In genomic region chr12:26971963-26972362, GRCh38 we compare ENCODE assay signal across 10 cellular contexts. TPM values are rescaled to one million over a fixed set of nuclear protein-coding genes. Genes with fewer than 3 reads are reported as not detected.
DNase-seq lines count a peak whose midpoint lies in the region; ATAC-seq and TF ChIP-seq lines count a peak whose summit lies in the region.
"Had no signal": no experiment of that assay in that cellular context is flagged by ENCODE, and none has a peak within 500 bp of the region (broad histone marks: within the 10 kb centered on the region; RNA-seq: fewer than 3 reads in every experiment).

No MANE protein-coding gene starts in this region.

- POLR2A ChIA-PET in CD4-positive, alpha-beta T cell (lab: Charles Lee), result interaction anchor here (0.7 to 1.4 kb wide), 6 partner anchors 30 to 271 kb away, joined by 3 to 7 read pairs (median 4); partner anchors contain the start of gene MED21
- POLR2A ChIA-PET in OCI-LY7 (lab: Charles Lee), result interaction anchor here (0.7 to 2.4 kb wide), 6 partner anchors 8 to 101 kb away, joined by 3 to 18 read pairs (median 4); no protein-coding TSS in a partner anchor

- ATAC-seq in CD4-positive, alpha-beta T cell (ENCODE audit: poor library complexity), result peak; percentile 99
- ATAC-seq in GM21576 (IDR thresholded peaks at IDR 0.05; ENCODE audit: unreplicated experiment), result peak; percentile 97
- ATAC-seq: left colon had no signal

- H4K20me1 ChIP-seq in OCI-LY7 (ENCODE audit: insufficient read depth, low read length), result no peaks in the 10 kb centered on the region

- H3K27me3 Mint-ChIP-seq in CD4-positive, alpha-beta T cell, result no peaks in the 10 kb centered on the region

- H3K4me3 Mint-ChIP-seq in CD4-positive, alpha-beta T cell, result no peak overlapping the region

- no peak for TF ChIP-seq CTCF in CD4-positive, alpha-beta T cell (IDR thresholded peaks at IDR 0.05)
- TF ChIP-seq CTCF in OCI-LY7 (conservative IDR thresholded peaks at IDR 0.05; ENCODE audit: low read length), result no peak

- H3K27ac ChIP-seq in CD4-positive, alpha-beta T cell (ENCODE audit: low read depth, low read length), result no peak overlapping the region
- no peak overlapping the region for H3K27ac ChIP-seq in OCI-LY7 (ENCODE audit: low read depth, low read length, poor library complexity, severe bottlenecking)
- H3K27ac ChIP-seq: SK-N-MC had no signal

- no peaks in the 10 kb centered on the region for H3K9me2 ChIP-seq in OCI-LY7 (ENCODE audit: insufficient read depth, low read length)

- no peaks in the 10 kb centered on the region for H3K79me2 ChIP-seq in OCI-LY7 (ENCODE audit: insufficient read depth, low read depth, low read length)

- peak overlapping the region; percentile 55 for H3K27ac Mint-ChIP-seq in CD4-positive, alpha-beta T cell

- H3K36me3 Mint-ChIP-seq in CD4-positive, alpha-beta T cell (ENCODE audit: low read depth), result peaks cover 53% of the 10 kb centered on the region

- no peaks in the 10 kb centered on the region for H3K9me3 ChIP-seq in CD4-positive, alpha-beta T cell (ENCODE audit: control insufficient read depth, low read length)
- no peaks in the 10 kb centered on the region for H3K9me3 ChIP-seq in OCI-LY7 (ENCODE audit: low read length)

- H3K4me1 Mint-ChIP-seq in CD4-positive, alpha-beta T cell (ENCODE audit: low read depth), result peaks cover 23% of the 10 kb centered on the region

- intact Hi-C loops in CD4-positive, alpha-beta T cell (cut with DNase I, micrococcal nuclease), result loop anchor here (5.0 kb wide), 2 partner anchors 35 to 40 kb away; partner anchors contain the start of genes TM7SF3 (in 2 of the 2), FGFR1OP2 (in 1 of the 2) and INTS13 (in 1 of the 2)
- intact Hi-C loops in OCI-LY7 (cut with micrococcal nuclease; ENCODE audit: unreplicated experiment), result no loop called here

- H3K36me3 ChIP-seq in OCI-LY7 (ENCODE audit: insufficient read depth, low read length), result peaks cover 76% of the 10 kb centered on the region

- no peak overlapping the region for H3K4me3 ChIP-seq in OCI-LY7 (ENCODE audit: low read depth, low read length, poor library complexity, severe bottlenecking)
- H3K4me3 ChIP-seq: SK-N-MC had no signal

- H3K4me2 ChIP-seq in OCI-LY7 (ENCODE audit: low read length), result peak overlapping the region; percentile 14; the same call in 1 of the 2 replicates

- CTCF ChIA-PET in CD4-positive, alpha-beta T cell (lab: Charles Lee), result interaction anchor here (0.9 to 1.7 kb wide), 6 partner anchors 9 to 87 kb away, joined by 3 to 9 read pairs (median 5); partner anchors contain the start of genes MED21 and TM7SF3
- CTCF ChIA-PET in OCI-LY7 (lab: Charles Lee; ENCODE audit: unreplicated experiment), result no interaction called here

- BruUV-seq in OCI-LY7 (replicated peaks; lab: Mats Ljungman, UMichigan), result no TSS peak

- no peaks in the 10 kb centered on the region for H3K9me3 Mint-ChIP-seq in CD4-positive, alpha-beta T cell

- no peak overlapping the region for H2AFZ ChIP-seq in OCI-LY7 (ENCODE audit: low read length)

- peaks cover 16% of the 10 kb centered on the region for H3K4me1 ChIP-seq in OCI-LY7 (ENCODE audit: insufficient read depth, low read length, poor library complexity, severe bottlenecking)

- DNase-seq in CD4-positive, alpha-beta T cell, result peak; percentile 6 to 43 (median 30)
- peak; percentile 29 for DNase-seq in OCI-LY7 (ENCODE audit: low spot score)
- peak; percentile 4 for DNase-seq in astrocyte of the hippocampus (ENCODE audit: low read depth, low spot score)
- no peak for DNase-seq in islet precursor cell
- no peak for DNase-seq in NOMO-1 (lab: John Stamatoyannopoulos, UW; ENCODE audit: unreplicated experiment in 2 of 2)
- DNase-seq in hippocampal formation (lab: John Stamatoyannopoulos, UW), result no peak
- no peak for DNase-seq in AML-193 (lab: John Stamatoyannopoulos, UW)
- DNase-seq: left colon had no signal

- no peaks in the 10 kb centered on the region for H3K27me3 ChIP-seq in CD4-positive, alpha-beta T cell (ENCODE audit: control insufficient read depth, insufficient read depth, low read length)

RNA-seq across cellular contexts. Expression of gene FGFR1OP2, which starts 33.7 kb away (rescaled TPM):
- 10 to 100 TPM; 44.8 to 46.8 TPM for total RNA-seq in CD4-positive, alpha-beta T cell
- 35.0 and 45.0 TPM in 2 replicates for total RNA-seq in OCI-LY7 (2014; rRNA removed; shearing (Covaris generic))
- 40.5 and 42.4 TPM in 2 replicates for total RNA-seq in OCI-LY7 (2022)

RNA-seq across cellular contexts. Expression of gene INTS13, which starts 34.2 kb away (rescaled TPM):
- total RNA-seq in CD4-positive, alpha-beta T cell, result 10 to 100 TPM in 1 of 2 experiments, 1 to 10 TPM in 1; 8.5 to 12.1 TPM
- 33.4 and 34.2 TPM in 2 replicates for total RNA-seq in OCI-LY7 (2014; rRNA removed; shearing (Covaris generic))
- 39.1 and 39.5 TPM in 2 replicates for total RNA-seq in OCI-LY7 (2022)

RNA-seq across cellular contexts. Expression of gene TM7SF3, which starts 42.2 kb away (rescaled TPM):
- total RNA-seq in CD4-positive, alpha-beta T cell, result 1 to 10 TPM; 8.3 to 9.5 TPM
- 38.2 and 48.3 TPM in 2 replicates for total RNA-seq in OCI-LY7 (2014; rRNA removed; shearing (Covaris generic))
- total RNA-seq in OCI-LY7 (2022), result 47.1 and 50.2 TPM in 2 replicates

RNA-seq across cellular contexts. Expression of gene MED21, which starts 50.4 kb away (rescaled TPM):
- total RNA-seq in CD4-positive, alpha-beta T cell, result 100 to 1,000 TPM; 103 to 107 TPM
- 34.1 and 39.5 TPM in 2 replicates for total RNA-seq in OCI-LY7 (2014; rRNA removed; shearing (Covaris generic))
- total RNA-seq in OCI-LY7 (2022), result 40.3 and 42.9 TPM in 2 replicates

Comparison
In these comparisons a context has a peak if more than half of its experiments do, and no peak if none do; other contexts are left out.
1. DNase-seq: peak in CD4-positive, alpha-beta T cell (10 of 10), OCI-LY7 (single experiment) and astrocyte of the hippocampus (single experiment); none in islet precursor cell (single experiment), NOMO-1 (0 of 2), hippocampal formation (0 of 2) and AML-193 (0 of 2).